In the genomic region with DNA sequence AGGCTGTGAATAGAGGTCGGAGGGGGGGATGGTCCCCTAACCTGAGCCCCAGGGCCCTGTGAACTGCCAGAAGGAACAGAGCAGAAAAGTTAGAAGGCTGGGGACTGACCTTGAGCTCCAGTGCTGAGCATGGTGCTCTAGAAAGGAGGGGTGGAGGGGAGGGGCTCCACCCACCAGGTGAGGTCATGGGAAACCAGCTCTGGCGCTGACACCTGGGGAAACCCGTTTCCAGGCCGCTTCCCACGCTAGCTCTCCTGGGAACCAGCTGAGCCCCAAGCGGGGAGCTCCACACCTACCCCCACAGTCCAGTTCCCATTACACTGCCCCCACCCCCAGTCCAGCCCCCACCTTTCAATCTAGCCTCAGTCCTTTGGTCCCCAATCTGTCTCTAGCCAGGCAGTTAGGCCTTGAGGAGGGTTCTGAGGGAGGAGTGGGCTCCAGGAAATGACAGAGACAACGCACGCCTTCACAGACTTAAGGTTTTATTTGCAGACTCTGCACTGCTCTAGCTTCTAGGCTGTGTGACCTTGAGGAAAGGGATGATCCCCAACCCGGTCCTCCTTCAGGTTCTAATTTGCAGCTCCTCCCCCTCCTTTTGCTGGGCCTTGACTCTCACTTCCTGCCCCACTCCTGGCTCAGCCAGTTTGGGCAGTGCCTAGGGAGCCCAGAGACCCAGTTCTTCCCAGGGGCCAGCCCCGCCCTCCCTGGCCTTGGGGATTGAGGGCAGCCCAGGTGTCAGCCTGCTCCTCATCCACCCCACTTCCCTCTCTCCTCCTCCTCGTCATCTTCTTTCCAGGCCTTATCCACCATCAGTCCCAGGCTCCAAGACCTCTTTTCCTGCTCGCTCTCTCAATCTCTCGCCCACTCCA, we compare ENCODE assay signal across 10 cellular contexts. TPM values are rescaled to one million over a fixed set of nuclear protein-coding genes. Genes with fewer than 3 reads are reported as not detected.
DNase-seq lines count a peak whose midpoint lies in the region; ATAC-seq and FAIRE-seq lines count a peak whose summit lies in the region.
"Had no signal": no experiment of that assay in that cellular context is flagged by ENCODE, and none has a peak within 500 bp of the region (broad histone marks: within the 10 kb centered on the region; RNA-seq: fewer than 3 reads in every experiment).

No MANE protein-coding gene starts in this region.

- H2AK5ac ChIP-seq in mesendoderm (ENCODE audit: low read length), result no peak overlapping the region

- WGBS in mesendoderm (ENCODE audit: extremely low coverage, insufficient coverage, low lambda C conversion rate), result no CpG with 5 or more reads among the region's 13 CpGs

- H3K79me1 ChIP-seq in mesendoderm (ENCODE audit: low read length), result no peaks in the 10 kb centered on the region

- no peaks in the 10 kb centered on the region for H3K36me3 Mint-ChIP-seq in activated CD4-positive, alpha-beta T cell treated with anti-CD3 and anti-CD28 coated beads, Interleukin-2, amount 10 ng/mL, durations not matched to agents 24 days and 14 days (ENCODE audit: low read depth)

- no peak overlapping the region for H3K23ac ChIP-seq in mesendoderm (ENCODE audit: low read length)

- peak overlapping the region; percentile 16 for H3K4me3 Mint-ChIP-seq in activated CD4-positive, alpha-beta T cell treated with anti-CD3 and anti-CD28 coated beads, Interleukin-2, amount 10 ng/mL, durations not matched to agents 24 days and 14 days

- no peak overlapping the region for H3K27ac Mint-ChIP-seq in activated CD4-positive, alpha-beta T cell treated with anti-CD3 and anti-CD28 coated beads, Interleukin-2, amount 10 ng/mL, durations not matched to agents 24 days and 14 days

- H4K5ac ChIP-seq in mesendoderm (ENCODE audit: low read length), result no peak overlapping the region

- H3K27me3 Mint-ChIP-seq in activated CD4-positive, alpha-beta T cell treated with anti-CD3 and anti-CD28 coated beads, Interleukin-2, amount 10 ng/mL, durations not matched to agents 24 days and 14 days, result peaks cover 18% of the 10 kb centered on the region

- H3K9me3 Mint-ChIP-seq in activated CD4-positive, alpha-beta T cell treated with anti-CD3 and anti-CD28 coated beads, Interleukin-2, amount 10 ng/mL, durations not matched to agents 24 days and 14 days, result no peaks in the 10 kb centered on the region

- no peak overlapping the region for H3K27ac ChIP-seq in mesendoderm (ENCODE audit: low read depth, low read length)
- H3K27ac ChIP-seq: HL-60 had no signal

- ATAC-seq in GM21390 (IDR thresholded peaks at IDR 0.05; ENCODE audit: unreplicated experiment), result no peak

- H3K9ac ChIP-seq in mesendoderm (ENCODE audit: low read length), result peak overlapping the region; percentile 15

- intact Hi-C loops in activated CD4-positive, alpha-beta T cell treated with anti-CD3 and anti-CD28 coated beads, Interleukin-2, amount 10 ng/mL, durations not matched to agents 24 days and 14 days (cut with micrococcal nuclease), result no loop called here

- H3K4me1 ChIP-seq in mesendoderm (ENCODE audit: control insufficient read depth, low read depth, low read length), result peaks cover 9% of the 10 kb centered on the region

- no peak overlapping the region for H3K18ac ChIP-seq in mesendoderm (ENCODE audit: low read length)

- H3K4me3 ChIP-seq in mesendoderm (ENCODE audit: low read length), result no peak overlapping the region

- no peak overlapping the region for H4K8ac ChIP-seq in mesendoderm (ENCODE audit: low read depth, low read length)

- DNase-seq in COLO668 (lab: John Stamatoyannopoulos, UW; ENCODE audit: unreplicated experiment) (peak; percentile 81), GM19239 (ENCODE audit: insufficient read length, low spot score) (no peak), mesendoderm (peak; percentile 72), ecto neural progenitor cell (ENCODE audit: low spot score) (no peak), urothelium cell line (ENCODE audit: low spot score) (no peak), DMS153 (lab: John Stamatoyannopoulos, UW) (no peak)
- no peak for DNase-seq in activated CD4-positive, alpha-beta T cell treated with anti-CD3 and anti-CD28 coated beads, Interleukin-2, amount 10 ng/mL, durations not matched to agents 24 days and 14 days

- peak overlapping the region; percentile 29 for H3K56ac ChIP-seq in mesendoderm (ENCODE audit: low read length)

- no peak overlapping the region for H2BK15ac ChIP-seq in mesendoderm (replicated peaks; ENCODE audit: low read depth)

- H3K79me2 ChIP-seq in mesendoderm (ENCODE audit: control insufficient read depth, insufficient read depth, low read length), result no peaks in the 10 kb centered on the region

- H3K36me3 ChIP-seq in mesendoderm (ENCODE audit: control insufficient read depth, insufficient read depth, low read length), result no peaks in the 10 kb centered on the region

- peaks cover 26% of the 10 kb centered on the region for H3K4me1 Mint-ChIP-seq in activated CD4-positive, alpha-beta T cell treated with anti-CD3 and anti-CD28 coated beads, Interleukin-2, amount 10 ng/mL, durations not matched to agents 24 days and 14 days

- H2BK120ac ChIP-seq in mesendoderm (ENCODE audit: low read depth, low read length), result no peak overlapping the region

- FAIRE-seq in GM19239 (lab: Jason Lieb, UNC) (peak; percentile 85), urothelium cell line (lab: Jason Lieb, UNC) (no peak)

- no peaks in the 10 kb centered on the region for H3K27me3 ChIP-seq in mesendoderm (ENCODE audit: insufficient read depth, low read length, poor library complexity)

- no peak overlapping the region for H3K4ac ChIP-seq in mesendoderm (ENCODE audit: low read depth, low read length)

- H3K4me2 ChIP-seq in mesendoderm (ENCODE audit: low read length), result no peak overlapping the region

- H2BK5ac ChIP-seq in mesendoderm (ENCODE audit: low read length), result peak overlapping the region; percentile 23

RNA-seq across cellular contexts. Expression of gene RHOV, which starts 2.1 kb away (rescaled TPM):
- 1.0 and 1.5 TPM in 2 replicates for total RNA-seq in activated CD4-positive, alpha-beta T cell treated with anti-CD3 and anti-CD28 coated beads, Interleukin-2, amount 10 ng/mL, durations not matched to agents 24 days and 14 days
- polyA plus RNA-seq in mesendoderm (2013, experiment 1 of 2), result 1.2 TPM
- polyA plus RNA-seq in mesendoderm (2013, experiment 2 of 2), result 1.2 TPM

RNA-seq across cellular contexts. Expression of gene VPS18, which starts 22.3 kb away (rescaled TPM):
- total RNA-seq in activated CD4-positive, alpha-beta T cell treated with anti-CD3 and anti-CD28 coated beads, Interleukin-2, amount 10 ng/mL, durations not matched to agents 24 days and 14 days, result 11.2 and 11.3 TPM in 2 replicates
- polyA plus RNA-seq in mesendoderm (2013, experiment 1 of 2), result 11.7 TPM
- 11.5 TPM for polyA plus RNA-seq in mesendoderm (2013, experiment 2 of 2)

RNA-seq across cellular contexts. Expression of gene SPINT1, which starts 28.1 kb away (rescaled TPM):
- 11.3 and 12.9 TPM in 2 replicates for total RNA-seq in activated CD4-positive, alpha-beta T cell treated with anti-CD3 and anti-CD28 coated beads, Interleukin-2, amount 10 ng/mL, durations not matched to agents 24 days and 14 days
- polyA plus RNA-seq in mesendoderm (2013, experiment 1 of 2), result 90.7 TPM
- 92.6 TPM for polyA plus RNA-seq in mesendoderm (2013, experiment 2 of 2)

RNA-seq across cellular contexts. Expression of gene PPP1R14D, which starts 43.5 kb away (rescaled TPM):
- total RNA-seq in activated CD4-positive, alpha-beta T cell treated with anti-CD3 and anti-CD28 coated beads, Interleukin-2, amount 10 ng/mL, durations not matched to agents 24 days and 14 days, result not detected in 2 replicates
- not detected for polyA plus RNA-seq in mesendoderm (2013, experiment 1 of 2)
- polyA plus RNA-seq in mesendoderm (2013, experiment 2 of 2), result 0.06 TPM
- total RNA-seq: T-helper 1 cell treated with Interleukin-12 subunit alpha and Interleukin-12 subunit beta and Interleukin-4 antibody, amounts not matched to agents 30 ng/mL and 1 ng/mL, for 36 hours had no signal

RNA-seq across cellular contexts. Expression of gene DLL4, which starts 57.2 kb away (rescaled TPM):
- total RNA-seq in activated CD4-positive, alpha-beta T cell treated with anti-CD3 and anti-CD28 coated beads, Interleukin-2, amount 10 ng/mL, durations not matched to agents 24 days and 14 days, result 0.33 TPM in 1 of 2 replicates, not detected in the other
- polyA plus RNA-seq in mesendoderm (2013, experiment 1 of 2), result 0.01 TPM
- polyA plus RNA-seq in mesendoderm (2013, experiment 2 of 2), result not detected
- total RNA-seq: T-helper 1 cell treated with Interleukin-12 subunit alpha and Interleukin-12 subunit beta and Interleukin-4 antibody, amounts not matched to agents 30 ng/mL and 1 ng/mL, for 36 hours had no signal

Comparison
In these comparisons a context has a peak if more than half of its experiments do, and no peak if none do; other contexts are left out.
1. DNase-seq: peak in COLO668 (single experiment) and mesendoderm (single experiment); none in GM19239 (single experiment), activated CD4-positive, alpha-beta T cell treated with anti-CD3 and anti-CD28 coated beads, Interleukin-2, amount 10 ng/mL, durations not matched to agents 24 days and 14 days (single experiment), ecto neural progenitor cell (single experiment), urothelium cell line (single experiment) and DMS153 (single experiment).